ENCODE assay signal across 8 cellular contexts in the genomic region with DNA sequence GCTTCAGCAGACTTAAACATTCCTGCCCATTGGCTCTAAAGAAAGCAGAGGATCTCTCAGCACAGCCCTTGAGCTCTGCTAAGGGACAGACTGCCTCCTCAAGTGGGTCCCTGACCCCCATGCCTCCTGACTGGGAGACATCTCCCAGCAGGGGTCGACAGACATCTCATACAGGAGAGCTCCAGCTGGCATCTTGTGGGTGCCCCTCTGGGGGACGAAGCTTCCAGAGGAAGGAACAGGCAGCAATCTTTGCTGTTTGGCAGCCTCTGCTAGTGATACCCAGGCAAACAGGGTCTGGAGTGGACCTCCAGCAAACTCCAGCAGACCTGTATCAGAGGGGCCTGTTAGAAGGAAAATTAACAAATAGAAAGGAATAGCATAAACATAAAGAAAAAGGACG.
DNase-seq lines count a peak whose midpoint lies in the region; ATAC-seq, FAIRE-seq and TF ChIP-seq lines count a peak whose summit lies in the region.
"Not testable (repeated sequence)": the region's sequence is repeated elsewhere in the genome, so short reads cannot be mapped to it uniquely, and the experiment has no call there.

No MANE protein-coding gene starts in this region.

- BruUV-seq in A673 (replicated peaks; lab: Mats Ljungman, UMichigan): not testable (repeated sequence)

- peaks cover 23% of the 10 kb centered on the region for H3F3A ChIP-seq in SK-N-SH (replicated peaks; ENCODE audit: insufficient read depth)

- H3K9me3 Mint-ChIP-seq in activated T-helper 17 cell treated with anti-CD3 and anti-CD28 coated beads, Interleukin-2, amount 50 U/mL, for 72 hours: not testable (repeated sequence)

- H3K27ac Mint-ChIP-seq in activated T-helper 17 cell treated with anti-CD3 and anti-CD28 coated beads, Interleukin-2, amount 50 U/mL, for 72 hours: peak overlapping the region; percentile 75

- TF ChIP-seq RAD21 in SK-N-SH (IDR thresholded peaks at IDR 0.05; ENCODE audit: low read length): not testable (repeated sequence)

- not testable (repeated sequence) for H3K36me3 ChIP-seq in A673 (ENCODE audit: insufficient read depth, low read length, poor library complexity, severe bottlenecking); HUES6 (ENCODE audit: control insufficient read depth, insufficient read depth, low read length); SK-N-SH (replicated peaks in 1 of 2; ENCODE audit: control insufficient read depth in 1 of 2, insufficient read depth in 2 of 2, low read length in 1 of 2); keratinocyte (ENCODE audit: control insufficient read depth in 2 of 2, extremely low read depth in 1 of 2, insufficient read depth in 2 of 2, low read length in 2 of 2); osteoblast (ENCODE audit: insufficient read depth, low read length); thoracic aorta

- H3K4me2 ChIP-seq in SK-N-SH (peak overlapping the region; percentile 66), osteoblast (ENCODE audit: insufficient read depth, low read length) (peak overlapping the region; percentile 76)
- H3K4me2 ChIP-seq in keratinocyte (ENCODE audit: control insufficient read depth, extremely low read depth, insufficient read depth, low read depth, low read length): not testable (repeated sequence)

- H3K4me1 ChIP-seq in A673 (ENCODE audit: insufficient read depth, low read length, poor library complexity, severe bottlenecking) (peaks cover 16% of the 10 kb centered on the region), HUES6 (ENCODE audit: control insufficient read depth, insufficient read depth, low read length) (peaks cover 32% of the 10 kb centered on the region), SK-N-SH (ENCODE audit: control insufficient read depth in 1 of 2, insufficient read depth in 2 of 2, low read depth in 1 of 2, low read length in 1 of 2) (peaks cover 0 to 23% of the 10 kb centered on the region in 2 experiments), keratinocyte (ENCODE audit: control insufficient read depth, extremely low read depth, insufficient read depth, low read length) (peaks cover 27% of the 10 kb centered on the region), osteoblast (ENCODE audit: insufficient read depth, low read length) (peaks cover 28% of the 10 kb centered on the region), thoracic aorta (ENCODE audit: control insufficient read depth in 1 of 2, low read depth in 2 of 2) (peaks cover 20 to 32% of the 10 kb centered on the region in 2 donors)

- not testable (repeated sequence) for H4K20me1 ChIP-seq in SK-N-SH (ENCODE audit: insufficient read depth); keratinocyte (ENCODE audit: control insufficient read depth, extremely low read depth, insufficient read depth, low read length); osteoblast (ENCODE audit: insufficient read depth, low read length)

- H3K4me3 Mint-ChIP-seq in activated T-helper 17 cell treated with anti-CD3 and anti-CD28 coated beads, Interleukin-2, amount 50 U/mL, for 72 hours: peak overlapping the region; percentile 62

- not testable (repeated sequence) for TF ChIP-seq EP300 in SK-N-SH (IDR thresholded peaks at IDR 0.05; ENCODE audit: borderline replicate concordance in 1 of 2, low read depth in 1 of 2, low read length in 1 of 2)

- not testable (repeated sequence) for H3K4me1 Mint-ChIP-seq in activated T-helper 17 cell treated with anti-CD3 and anti-CD28 coated beads, Interleukin-2, amount 50 U/mL, for 72 hours

- intact Hi-C loops in A673 (cut with micrococcal nuclease; ENCODE audit: unreplicated experiment): not testable (repeated sequence)

- H3K36me3 Mint-ChIP-seq in activated T-helper 17 cell treated with anti-CD3 and anti-CD28 coated beads, Interleukin-2, amount 50 U/mL, for 72 hours (ENCODE audit: low read depth): not testable (repeated sequence)

- H3K27me3 ChIP-seq in A673 (replicated peaks; ENCODE audit: insufficient read depth, low read depth, low read length, poor library complexity); HUES6 (ENCODE audit: control insufficient read depth, insufficient read depth, low read length); SK-N-SH (ENCODE audit: insufficient read depth); keratinocyte (ENCODE audit: control insufficient read depth, extremely low read depth, insufficient read depth, low read length); osteoblast (ENCODE audit: insufficient read depth, low read length); thoracic aorta (replicated peaks; ENCODE audit: insufficient read depth): not testable (repeated sequence)

- not testable (repeated sequence) for ATAC-seq in activated T-helper 17 cell treated with anti-CD3 and anti-CD28 coated beads, Interleukin-2, amount 50 U/mL, for 72 hours (replicated peaks); thoracic aorta (ENCODE audit: insufficient number of reproducible peaks, low FRiP score, low read depth)

- H3K79me2 ChIP-seq in SK-N-SH (ENCODE audit: insufficient read depth); keratinocyte (ENCODE audit: control insufficient read depth, insufficient read depth, low read length); osteoblast (ENCODE audit: insufficient read depth, low read length): not testable (repeated sequence)

- CTCF ChIA-PET in A673 (lab: Charles Lee): not testable (repeated sequence)
- CTCF ChIA-PET in SK-N-SH (lab: Yijun Ruan, JAX): interaction anchor here (1.6 kb wide), 1 partner anchor 114 kb away, joined by 4 read pairs; no protein-coding TSS in a partner anchor

- not testable (repeated sequence) for H3K9me2 ChIP-seq in SK-N-SH

- H2AFZ ChIP-seq in SK-N-SH (ENCODE audit: low read depth): peak overlapping the region; percentile 86
- peak overlapping the region; percentile 72 for H2AFZ ChIP-seq in keratinocyte (ENCODE audit: control insufficient read depth, low read length)
- H2AFZ ChIP-seq in osteoblast (ENCODE audit: low read length): peak overlapping the region; percentile 80

- H3K4me3 ChIP-seq in A673 (ENCODE audit: low read depth, low read length, poor library complexity, severe bottlenecking); HUES6 (ENCODE audit: low read depth, low read length); coronary artery; keratinocyte (ENCODE audit: control insufficient read depth in 2 of 3, extremely low read depth in 1 of 3, insufficient read depth in 2 of 3, low read depth in 1 of 3, low read length in 3 of 3); osteoblast (ENCODE audit: insufficient read depth, low read length); thoracic aorta: not testable (repeated sequence)
- peak overlapping the region in 1 of 2 experiments; percentile 28; a peak in 1 of 4 replicates for H3K4me3 ChIP-seq in SK-N-SH (ENCODE audit: low read depth in 2 of 2, low read length in 1 of 2)

- H3K27ac ChIP-seq in A673 (ENCODE audit: low read depth, low read length, poor library complexity, severe bottlenecking) (peak overlapping the region; percentile 82), HUES6 (ENCODE audit: low read depth, low read length) (peak overlapping the region; percentile 68; the same call in 1 of the 2 replicates), SK-N-SH (ENCODE audit: low read depth in 2 of 2, low read length in 1 of 2) (peak overlapping the region; percentile 92 to 95; a peak in 3 of 4 replicates), coronary artery (peak overlapping the region; percentile 60 to 75), osteoblast (ENCODE audit: low read depth, low read length) (peak overlapping the region; percentile 89), thoracic aorta (peak overlapping the region; percentile 79 to 81)
- not testable (repeated sequence) for H3K27ac ChIP-seq in keratinocyte (ENCODE audit: control insufficient read depth, insufficient read depth, low read length)

- FAIRE-seq in keratinocyte (lab: Jason Lieb, UNC): not testable (repeated sequence)

- not testable (repeated sequence) for H3K9ac ChIP-seq in HUES6 (ENCODE audit: low read length)
- H3K9ac ChIP-seq in SK-N-SH: peak overlapping the region; percentile 61
- H3K9ac ChIP-seq in keratinocyte (ENCODE audit: control insufficient read depth, extremely low read depth, insufficient read depth, low read length): peak overlapping the region; percentile 35

- not testable (repeated sequence) for TF ChIP-seq CTCF in A673 (conservative IDR thresholded peaks at IDR 0.05; ENCODE audit: low read depth, low read length); SK-N-SH (IDR thresholded peaks at IDR 0.05); coronary artery (IDR thresholded peaks at IDR 0.05); keratinocyte (optimal IDR thresholded peaks at IDR 0.05 in 1 of 3, IDR thresholded peaks at IDR 0.05 in 1 of 3, conservative IDR thresholded peaks at IDR 0.05 in 1 of 3; ENCODE audit: extremely low read depth in 1 of 3, insufficient read depth in 2 of 3, low read length in 3 of 3); osteoblast (IDR thresholded peaks at IDR 0.05; ENCODE audit: extremely low read depth, low read depth, low read length); thoracic aorta (IDR thresholded peaks at IDR 0.05)

- peaks cover 11% of the 10 kb centered on the region for H3K27me3 Mint-ChIP-seq in activated T-helper 17 cell treated with anti-CD3 and anti-CD28 coated beads, Interleukin-2, amount 50 U/mL, for 72 hours

- WGBS in SK-N-SH (ENCODE audit: low lambda C conversion rate): 52% methylated on average over 3 of the region's 3 CpGs

- dilution Hi-C loops in keratinocyte (cut with MboI; ENCODE audit: extremely low pct_ligation_motif_present, low sequenced_read_pairs): loop anchor here (25.0 kb wide), 1 partner anchor 89 kb away; no protein-coding TSS in a partner anchor

- H3K9me3 ChIP-seq in A673 (ENCODE audit: low read depth, low read length, poor library complexity, severe bottlenecking); SK-N-SH; keratinocyte (ENCODE audit: control insufficient read depth, low read depth, low read length); osteoblast (ENCODE audit: low read depth, low read length); thoracic aorta: not testable (repeated sequence)
- H3K9me3 ChIP-seq in HUES6 (ENCODE audit: control insufficient read depth, insufficient read depth, low read depth, low read length): peaks cover 17% of the 10 kb centered on the region; the same call in 1 of the 2 replicates

- DNase-seq in A673 (ENCODE audit: low spot score); SK-N-SH; coronary artery (ENCODE audit: low spot score); keratinocyte (ENCODE audit: low read depth, low spot score); osteoblast (ENCODE audit: insufficient read length, low spot score, missing footprints); thoracic aorta (ENCODE audit: low spot score): not testable (repeated sequence)

- not testable (repeated sequence) for H3K9me1 ChIP-seq in keratinocyte (ENCODE audit: control insufficient read depth, extremely low read depth, insufficient read depth, low read length)

- POLR2A ChIA-PET in A673 (lab: Charles Lee; ENCODE audit: low non-redundant PET): interaction anchor here (0.5 to 0.6 kb wide), 2 partner anchors 46 to 594 kb away, joined by 4 read pairs; no protein-coding TSS in a partner anchor
- POLR2A ChIA-PET in SK-N-SH (lab: Yijun Ruan, JAX): not testable (repeated sequence)
